18 cellular contexts compared by ENCODE assay signal in the genomic region with DNA sequence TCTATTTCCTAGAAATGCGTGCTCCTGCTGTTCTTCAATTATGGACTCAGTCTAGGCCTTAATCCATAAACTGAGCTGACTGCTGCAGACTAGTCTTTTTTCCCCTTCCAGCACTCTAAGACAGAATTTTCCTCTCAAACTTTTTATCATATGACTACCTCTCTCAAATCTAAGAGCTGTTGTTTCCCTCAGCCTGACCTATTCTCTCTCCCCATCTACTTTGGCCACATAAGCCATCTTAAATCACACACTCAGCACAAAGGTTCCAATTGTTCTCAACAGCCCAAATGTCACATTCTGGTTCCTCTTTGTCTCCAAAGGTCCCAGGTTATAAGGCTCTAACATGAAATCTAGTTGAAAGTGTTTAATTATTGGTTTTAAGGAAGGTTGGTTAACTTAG.
DNase-seq lines count a peak whose midpoint lies in the region; TF ChIP-seq lines count a peak whose summit lies in the region.
"Had no signal": no experiment of that assay in that cellular context is flagged by ENCODE, and none has a peak within 500 bp of the region (broad histone marks: within the 10 kb centered on the region; RNA-seq: fewer than 3 reads in every experiment).

No MANE protein-coding gene starts in this region.

- H3K36me3 Mint-ChIP-seq in neural crest cell (ENCODE audit: low read depth), result no peaks in the 10 kb centered on the region

- DNase-seq in NCI-H69 (lab: John Stamatoyannopoulos, UW) (peak; percentile 23), globus pallidus (ENCODE audit: low spot score) (peak; percentile 12), neural crest cell (ENCODE audit: low read depth, low spot score) (no peak), superior temporal gyrus (ENCODE audit: extremely low spot score) (peak; percentile 46), AG08396 (ENCODE audit: low spot score) (no peak), KG1 (lab: John Stamatoyannopoulos, UW) (no peak), DMS53 (lab: John Stamatoyannopoulos, UW) (no peak)
- DNase-seq: AML-193; CD4-positive, alpha-beta T cell; Karpas-422; NCI-H1092; NCI-H1436; NCI-H187; NCI-H2081 treated with DMSO at 0.1 percent for 48 hours; NCI-H345; NCI-H510A treated with DMSO at 0.1 percent for 48 hours; NCI-H774; SJCRH30 had no signal

- H3K4me1 Mint-ChIP-seq in neural crest cell, result peaks cover 11% of the 10 kb centered on the region

- H3K9me3 Mint-ChIP-seq in neural crest cell, result no peaks in the 10 kb centered on the region
- H3K9me3 Mint-ChIP-seq: CD4-positive, alpha-beta T cell had no signal

- H3K4me3 Mint-ChIP-seq in neural crest cell, result no peak overlapping the region
- H3K4me3 Mint-ChIP-seq: CD4-positive, alpha-beta T cell had no signal

- H3K27me3 Mint-ChIP-seq in neural crest cell (ENCODE audit: low read depth), result no peaks in the 10 kb centered on the region
- H3K27me3 Mint-ChIP-seq: CD4-positive, alpha-beta T cell had no signal

- no peak for TF ChIP-seq CTCF in neural crest cell (conservative IDR thresholded peaks at IDR 0.05)

- H3K27ac Mint-ChIP-seq in neural crest cell (ENCODE audit: unreplicated experiment), result peak overlapping the region; percentile 32
- H3K27ac Mint-ChIP-seq: CD4-positive, alpha-beta T cell had no signal

Comparison
In these comparisons a context has a peak if more than half of its experiments do, and no peak if none do; other contexts are left out.
1. DNase-seq: peak in NCI-H69 (single experiment), globus pallidus (single experiment) and superior temporal gyrus (single experiment); none in neural crest cell (single experiment), AG08396 (single experiment), KG1 (single experiment) and DMS53 (single experiment).